In the genomic region with DNA sequence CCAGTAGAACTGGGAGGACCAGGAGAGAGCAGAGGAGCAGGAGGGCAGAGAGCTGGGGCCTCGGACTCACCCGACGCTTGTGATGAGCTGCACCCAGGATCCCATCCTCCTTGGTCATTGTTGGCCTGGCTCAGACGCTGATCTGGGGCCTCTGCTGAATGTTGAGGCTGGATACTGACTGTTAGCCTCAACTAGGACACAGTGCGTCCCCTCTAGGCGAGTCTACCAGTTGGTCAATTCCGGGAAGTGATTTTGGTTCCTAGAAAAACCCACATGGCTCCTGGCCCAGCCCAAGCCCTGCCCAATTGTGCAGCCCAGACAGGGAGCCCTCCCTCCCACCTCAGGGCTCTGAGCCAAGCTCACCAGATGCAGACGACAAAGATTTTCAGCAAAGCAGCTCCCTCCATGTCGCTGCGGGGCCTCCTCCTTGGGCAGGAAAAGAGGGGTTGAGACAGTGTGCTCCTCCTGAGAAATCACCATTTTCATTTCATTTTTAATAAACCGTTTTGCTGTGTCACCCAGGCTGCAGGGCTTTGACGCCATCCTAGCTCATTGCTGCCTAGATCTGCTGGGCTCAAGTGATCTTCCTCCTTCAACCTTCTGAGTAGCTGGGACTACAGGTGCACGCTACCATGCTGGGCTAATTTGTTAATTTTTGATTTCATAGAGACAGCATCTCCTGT, we compare ENCODE assay signal across 9 cellular contexts. TPM values are rescaled to one million over a fixed set of nuclear protein-coding genes. Genes with fewer than 3 reads are reported as not detected.
A peak's percentile ranks its signal among the peaks of the same experiment; 100 is the strongest.
DNase-seq lines count a peak whose midpoint lies in the region; ATAC-seq and TF ChIP-seq lines count a peak whose summit lies in the region.
"Had no signal": no experiment of that assay in that cellular context is flagged by ENCODE, and none has a peak within 500 bp of the region (broad histone marks: within the 10 kb centered on the region; RNA-seq: fewer than 3 reads in every experiment).

A gene with protein sequence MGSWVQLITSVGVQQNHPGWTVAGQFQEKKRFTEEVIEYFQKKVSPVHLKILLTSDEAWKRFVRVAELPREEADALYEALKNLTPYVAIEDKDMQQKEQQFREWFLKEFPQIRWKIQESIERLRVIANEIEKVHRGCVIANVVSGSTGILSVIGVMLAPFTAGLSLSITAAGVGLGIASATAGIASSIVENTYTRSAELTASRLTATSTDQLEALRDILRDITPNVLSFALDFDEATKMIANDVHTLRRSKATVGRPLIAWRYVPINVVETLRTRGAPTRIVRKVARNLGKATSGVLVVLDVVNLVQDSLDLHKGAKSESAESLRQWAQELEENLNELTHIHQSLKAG (minus strand): TSS at position 180 of the 683 bp plus-strand sequence. CDS start 75 bp downstream, at position 105.

- H3K27me3 Mint-ChIP-seq in activated CD8-positive, alpha-beta T cell treated with anti-CD3 and anti-CD28 coated beads, Interleukin-2, amount 10 ng/mL, durations not matched to agents 7 days and 5 days (ENCODE audit: low read depth) = no peaks in the 10 kb centered on the region
- H3K27me3 Mint-ChIP-seq in activated CD8-positive, alpha-beta T cell treated with anti-CD3 and anti-CD28 coated beads for 36 hours = no peaks in the 10 kb centered on the region
- no peaks in the 10 kb centered on the region for H3K27me3 Mint-ChIP-seq in type B pancreatic cell

- TF ChIP-seq CTCF in activated CD8-positive, alpha-beta T cell treated with anti-CD3 and anti-CD28 coated beads for 36 hours (IDR thresholded peaks at IDR 0.05) = no peak
- TF ChIP-seq CTCF in type B pancreatic cell (conservative IDR thresholded peaks at IDR 0.05) = no peak

- H3K9me3 Mint-ChIP-seq in activated CD8-positive, alpha-beta T cell treated with anti-CD3 and anti-CD28 coated beads, Interleukin-2, amount 10 ng/mL, durations not matched to agents 7 days and 5 days (ENCODE audit: insufficient read depth) = no peaks in the 10 kb centered on the region
- H3K9me3 Mint-ChIP-seq in activated CD8-positive, alpha-beta T cell treated with anti-CD3 and anti-CD28 coated beads for 36 hours = no peaks in the 10 kb centered on the region
- H3K9me3 Mint-ChIP-seq in type B pancreatic cell = no peaks in the 10 kb centered on the region
- H3K9me3 Mint-ChIP-seq: activated naive CD4-positive, alpha-beta T cell treated with anti-CD3 and anti-CD28 coated beads, Interleukin-2, amount 50 U/mL, for 24 hours had no signal

- H3K36me3 Mint-ChIP-seq in activated CD8-positive, alpha-beta T cell treated with anti-CD3 and anti-CD28 coated beads, Interleukin-2, amount 10 ng/mL, durations not matched to agents 7 days and 5 days (ENCODE audit: low read depth) = no peaks in the 10 kb centered on the region
- no peaks in the 10 kb centered on the region for H3K36me3 Mint-ChIP-seq in activated CD8-positive, alpha-beta T cell treated with anti-CD3 and anti-CD28 coated beads for 36 hours (ENCODE audit: low read depth)
- no peaks in the 10 kb centered on the region for H3K36me3 Mint-ChIP-seq in type B pancreatic cell
- H3K36me3 Mint-ChIP-seq: activated naive CD4-positive, alpha-beta T cell treated with anti-CD3 and anti-CD28 coated beads, Interleukin-2, amount 50 U/mL, for 24 hours had no signal

- POLR2A ChIA-PET in activated CD8-positive, alpha-beta T cell treated with anti-CD3 and anti-CD28 coated beads, Interleukin-2, amount 10 ng/mL, durations not matched to agents 7 days and 5 days (lab: Charles Lee) = interaction anchor here (0.6 to 1.1 kb wide), 2 partner anchors 9 to 178 kb away, joined by 3 to 4 read pairs; no protein-coding TSS in a partner anchor
- POLR2A ChIA-PET in activated CD8-positive, alpha-beta T cell treated with anti-CD3 and anti-CD28 coated beads for 36 hours (lab: Charles Lee) = no interaction called here

- CTCF ChIA-PET in activated CD8-positive, alpha-beta T cell treated with anti-CD3 and anti-CD28 coated beads, Interleukin-2, amount 10 ng/mL, durations not matched to agents 7 days and 5 days (lab: Charles Lee) = interaction anchor here (0.9 to 2.0 kb wide), 5 partner anchors 10 to 285 kb away, joined by 3 to 7 read pairs (median 3); no protein-coding TSS in a partner anchor
- CTCF ChIA-PET in activated CD8-positive, alpha-beta T cell treated with anti-CD3 and anti-CD28 coated beads for 36 hours (lab: Charles Lee) = interaction anchor here (2.8 kb wide), 1 partner anchor 19 kb away, joined by 7 read pairs; no protein-coding TSS in a partner anchor

- peak; percentile 43 for ATAC-seq in activated CD8-positive, alpha-beta T cell treated with anti-CD3 and anti-CD28 coated beads, Interleukin-2, amount 10 ng/mL, durations not matched to agents 7 days and 5 days
- ATAC-seq in activated CD8-positive, alpha-beta T cell treated with anti-CD3 and anti-CD28 coated beads for 36 hours = no peak
- ATAC-seq in HG03439 (IDR thresholded peaks at IDR 0.05; ENCODE audit: unreplicated experiment) (no peak), GM18858 (IDR thresholded peaks at IDR 0.05; ENCODE audit: unreplicated experiment) (no peak)

- peaks cover 61% of the 10 kb centered on the region for H3K4me1 Mint-ChIP-seq in activated CD8-positive, alpha-beta T cell treated with anti-CD3 and anti-CD28 coated beads, Interleukin-2, amount 10 ng/mL, durations not matched to agents 7 days and 5 days (ENCODE audit: low read depth)
- H3K4me1 Mint-ChIP-seq in activated CD8-positive, alpha-beta T cell treated with anti-CD3 and anti-CD28 coated beads for 36 hours (ENCODE audit: low read depth) = peaks cover 21% of the 10 kb centered on the region
- H3K4me1 Mint-ChIP-seq in type B pancreatic cell (ENCODE audit: unreplicated experiment) = peaks cover 56% of the 10 kb centered on the region

- intact Hi-C loops in activated CD8-positive, alpha-beta T cell treated with anti-CD3 and anti-CD28 coated beads for 36 hours (cut with micrococcal nuclease) = no loop called here

- peak within 1 kb of the TSS; percentile 76 for H3K27ac Mint-ChIP-seq in activated CD8-positive, alpha-beta T cell treated with anti-CD3 and anti-CD28 coated beads, Interleukin-2, amount 10 ng/mL, durations not matched to agents 7 days and 5 days
- H3K27ac Mint-ChIP-seq in activated CD8-positive, alpha-beta T cell treated with anti-CD3 and anti-CD28 coated beads for 36 hours = no peak within 1 kb of the TSS
- H3K27ac Mint-ChIP-seq in type B pancreatic cell = peak within 1 kb of the TSS; percentile 91
- H3K27ac Mint-ChIP-seq: activated naive CD4-positive, alpha-beta T cell treated with anti-CD3 and anti-CD28 coated beads, Interleukin-2, amount 50 U/mL, for 24 hours had no signal

- peak within 1 kb of the TSS; percentile 67 for H3K4me3 Mint-ChIP-seq in activated CD8-positive, alpha-beta T cell treated with anti-CD3 and anti-CD28 coated beads, Interleukin-2, amount 10 ng/mL, durations not matched to agents 7 days and 5 days
- no peak within 1 kb of the TSS for H3K4me3 Mint-ChIP-seq in activated CD8-positive, alpha-beta T cell treated with anti-CD3 and anti-CD28 coated beads for 36 hours
- peak within 1 kb of the TSS; percentile 71 for H3K4me3 Mint-ChIP-seq in type B pancreatic cell
- H3K4me3 Mint-ChIP-seq: activated naive CD4-positive, alpha-beta T cell treated with anti-CD3 and anti-CD28 coated beads, Interleukin-2, amount 50 U/mL, for 24 hours had no signal

- peak; percentile 47 for DNase-seq in activated CD8-positive, alpha-beta T cell treated with anti-CD3 and anti-CD28 coated beads, Interleukin-2, amount 10 ng/mL, durations not matched to agents 7 days and 5 days
- no peak for DNase-seq in activated CD8-positive, alpha-beta T cell treated with anti-CD3 and anti-CD28 coated beads for 36 hours
- DNase-seq in cerebellum (ENCODE audit: low spot score) (no peak), medulla oblongata (ENCODE audit: extremely low spot score) (peak; percentile 20), type B pancreatic cell (ENCODE audit: extremely low spot score, unreplicated experiment) (no peak)
- DNase-seq in activated effector memory CD4-positive, alpha-beta T cell treated with Interleukin-2 at 50 U/mL for 16 hours = no peak

RNA-seq across cellular contexts. Expression of the gene that starts here (rescaled TPM):
- 1 to 10 TPM; 6.9 to 8.5 TPM for total RNA-seq in activated CD8-positive, alpha-beta T cell treated with anti-CD3 and anti-CD28 coated beads, Interleukin-2, amount 10 ng/mL, durations not matched to agents 7 days and 5 days
- under 1 TPM; 0.18 TPM for total RNA-seq in activated CD8-positive, alpha-beta T cell treated with anti-CD3 and anti-CD28 coated beads for 36 hours
- total RNA-seq in cerebellum = 11.3 TPM
- 0.67 and 1.4 TPM in 2 replicates for total RNA-seq in type B pancreatic cell (ENCODE audit: low replicate concordance)

Comparison
In these comparisons a context has a peak if more than half of its experiments do, and no peak if none do; other contexts are left out.
1. DNase-seq: peak in activated CD8-positive, alpha-beta T cell treated with anti-CD3 and anti-CD28 coated beads, Interleukin-2, amount 10 ng/mL, durations not matched to agents 7 days and 5 days (single experiment) and medulla oblongata (single experiment); none in activated CD8-positive, alpha-beta T cell treated with anti-CD3 and anti-CD28 coated beads for 36 hours (single experiment), cerebellum (single experiment), type B pancreatic cell (single experiment) and activated effector memory CD4-positive, alpha-beta T cell treated with Interleukin-2 at 50 U/mL for 16 hours (single experiment).